1 cellular context compared by ENCODE assay signal in the genomic region with DNA sequence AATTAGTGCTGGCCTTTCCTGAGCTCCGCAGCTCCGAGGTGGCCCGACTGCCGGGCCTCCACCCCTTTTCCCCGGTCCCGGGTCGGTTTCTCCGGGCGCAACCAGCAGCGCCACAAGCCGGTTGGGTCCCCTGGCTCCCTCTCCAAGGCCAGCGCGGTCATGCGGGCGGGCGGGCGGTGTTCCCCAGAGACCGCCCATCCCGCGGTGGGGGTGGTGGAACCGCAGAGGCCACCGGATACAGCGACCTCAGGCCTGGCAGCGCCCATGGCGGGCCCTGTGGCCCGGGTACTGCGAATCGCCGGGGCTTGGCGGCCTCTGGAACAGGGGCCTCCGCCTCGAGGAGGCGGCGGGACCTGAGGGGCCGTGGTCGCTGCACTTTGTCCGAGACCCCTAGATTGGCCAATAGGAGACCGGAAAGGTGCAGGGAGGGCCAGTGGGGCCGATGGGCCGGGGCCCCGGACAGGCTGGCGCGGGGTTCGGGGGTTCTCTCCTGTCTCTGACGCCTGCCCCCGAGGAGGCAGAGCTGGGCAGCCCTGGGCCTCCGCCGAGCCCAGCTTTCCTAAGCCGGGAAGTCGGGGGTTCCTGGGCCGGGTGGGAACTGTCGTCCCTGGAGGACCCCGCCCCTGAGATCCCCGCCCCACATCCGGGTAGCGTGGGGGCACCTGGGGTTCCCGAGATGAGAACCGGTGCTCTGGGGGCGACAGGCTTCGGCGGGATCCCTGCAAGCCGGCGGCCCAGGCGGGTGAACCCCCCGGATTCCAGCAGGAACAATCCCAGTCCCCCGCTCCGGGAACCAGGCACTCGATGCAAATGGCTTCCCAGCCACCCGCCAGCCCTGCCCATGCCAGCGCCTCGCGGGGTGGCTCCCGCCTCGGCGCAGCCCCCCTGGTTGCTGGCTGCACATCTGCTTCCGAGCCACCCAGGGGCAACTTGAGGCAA.
TF ChIP-seq lines count a peak whose summit lies in the region.

No MANE protein-coding gene starts in this region.

TF ChIP-seq in H1, 55 proteins besides CTCF, POLR2A, EP300 and RAD21 (continued from another document):
- TF ChIP-seq RNF2 (IDR thresholded peaks at IDR 0.05; ENCODE audit: borderline replicate concordance, low read depth, low read length, missing control alignments, poor library complexity, severe bottlenecking), result peak; percentile 44
- no peak for TF ChIP-seq KDM1A (IDR thresholded peaks at IDR 0.05; ENCODE audit: borderline replicate concordance, low read length)
- TF ChIP-seq RFX5 (IDR thresholded peaks at IDR 0.05; ENCODE audit: borderline replicate concordance, low read depth, low read length), result no peak
- TF ChIP-seq, protein P1, sequence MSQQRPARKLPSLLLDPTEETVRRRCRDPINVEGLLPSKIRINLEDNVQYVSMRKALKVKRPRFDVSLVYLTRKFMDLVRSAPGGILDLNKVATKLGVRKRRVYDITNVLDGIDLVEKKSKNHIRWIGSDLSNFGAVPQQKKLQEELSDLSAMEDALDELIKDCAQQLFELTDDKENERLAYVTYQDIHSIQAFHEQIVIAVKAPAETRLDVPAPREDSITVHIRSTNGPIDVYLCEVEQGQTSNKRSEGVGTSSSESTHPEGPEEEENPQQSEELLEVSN (IDR thresholded peaks at IDR 0.05), result peak; percentile 42
- no peak for TF ChIP-seq BACH1 (IDR thresholded peaks at IDR 0.05; ENCODE audit: low read length)
- TF ChIP-seq SP1 (IDR thresholded peaks at IDR 0.05; ENCODE audit: low read depth, low read length), result no peak
- no peak for TF ChIP-seq HDAC2 (IDR thresholded peaks at IDR 0.05; ENCODE audit: borderline replicate concordance in 1 of 2, low read depth in 2 of 2, low read length in 2 of 2)
- peak; percentile 24; the same call in 1 of the 2 replicates for TF ChIP-seq TAF1 (IDR thresholded peaks at IDR 0.05; ENCODE audit: low read depth, low read length)
- TF ChIP-seq TEAD4 (IDR thresholded peaks at IDR 0.05; ENCODE audit: low read depth, low read length), result 0 out of 2 replicates have a peak, but pooled peaks have one; percentile 11
- no peak for TF ChIP-seq CEBPB (IDR thresholded peaks at IDR 0.05; ENCODE audit: low read depth, low read length)
- TF ChIP-seq RXRA (IDR thresholded peaks at IDR 0.05; ENCODE audit: insufficient read depth, low read depth, low read length), result no peak
- peak; percentile 67 for TF ChIP-seq YY1 (IDR thresholded peaks at IDR 0.05; ENCODE audit: low read depth, low read length)
- no peak for TF ChIP-seq HDAC6 (IDR thresholded peaks at IDR 0.05; ENCODE audit: low read depth, low read length)
- peak; percentile 67 for TF ChIP-seq ASH2L (IDR thresholded peaks at IDR 0.05; ENCODE audit: low read length)
- TF ChIP-seq SIN3A (conservative IDR thresholded peaks at IDR 0.05 in 1 of 2, IDR thresholded peaks at IDR 0.05 in 1 of 2; ENCODE audit: low read depth in 1 of 2, low read length in 2 of 2), result no peak
- TF ChIP-seq, protein P2, sequence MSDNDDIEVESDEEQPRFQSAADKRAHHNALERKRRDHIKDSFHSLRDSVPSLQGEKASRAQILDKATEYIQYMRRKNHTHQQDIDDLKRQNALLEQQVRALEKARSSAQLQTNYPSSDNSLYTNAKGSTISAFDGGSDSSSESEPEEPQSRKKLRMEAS (IDR thresholded peaks at IDR 0.05), result peak; percentile 67
- no peak for TF ChIP-seq ZNF274 (IDR thresholded peaks at IDR 0.05; ENCODE audit: borderline replicate concordance, extremely low read depth, low read length)
